1 cellular context compared by ENCODE assay signal in genomic region chr1:28642056-28642846, GRCh38.
TF ChIP-seq lines count a peak whose summit lies in the region.

No MANE protein-coding gene starts in this region.

TF ChIP-seq in GM23338, 12 proteins besides CTCF, POLR2A, EP300 and RAD21 (continued from another document):
- no peak for TF ChIP-seq ETS1 (IDR thresholded peaks at IDR 0.05)
- TF ChIP-seq ZNF331 (CRISPR knock-in tag; IDR thresholded peaks at IDR 0.05; ENCODE audit: low read depth), result no peak
- TF ChIP-seq CREB1 (CRISPR knock-in tag; IDR thresholded peaks at IDR 0.05; ENCODE audit: low read depth), result no peak
- no peak for TF ChIP-seq STAT1 (IDR thresholded peaks at IDR 0.05; ENCODE audit: unreplicated experiment)
TF ChIP-seq in GM23338: peak in this region for 0.
